In the genomic region with DNA sequence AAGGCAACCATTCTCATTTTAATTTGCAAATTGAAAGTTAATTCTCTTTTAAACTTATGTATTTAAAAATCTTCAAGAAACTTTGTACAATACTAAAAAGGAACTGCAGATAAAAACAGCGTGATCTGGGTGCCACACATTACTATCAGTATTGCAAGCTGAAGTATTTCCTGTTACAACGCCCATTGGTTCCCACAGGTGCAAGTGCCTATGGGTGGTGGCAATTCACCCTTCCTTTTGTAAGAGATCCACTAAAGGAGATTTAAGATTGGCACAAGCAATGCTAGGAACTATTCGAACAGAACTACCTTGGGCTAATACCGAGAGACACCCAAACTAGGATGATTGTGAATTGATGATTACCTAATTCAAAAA, we compare ENCODE assay signal across 10 cellular contexts. TPM values are rescaled to one million over a fixed set of nuclear protein-coding genes. Genes with fewer than 3 reads are reported as not detected.
DNase-seq lines count a peak whose midpoint lies in the region; ATAC-seq and TF ChIP-seq lines count a peak whose summit lies in the region.
"Had no signal": no experiment of that assay in that cellular context is flagged by ENCODE, and none has a peak within 500 bp of the region (broad histone marks: within the 10 kb centered on the region; RNA-seq: fewer than 3 reads in every experiment).

No MANE protein-coding gene starts in this region.

- TF ChIP-seq CTCF in DOHH2 (IDR thresholded peaks at IDR 0.05; ENCODE audit: low read depth, low read length, poor library complexity, severe bottlenecking): no peak

- no peaks in the 10 kb centered on the region for H3K27me3 Mint-ChIP-seq in naive B cell

- H3K27ac Mint-ChIP-seq in naive B cell: peak overlapping the region; percentile 71 to 95 (median 84)

- H3K4me1 Mint-ChIP-seq in naive B cell: peaks cover 34 to 50% (median 39%) of the 10 kb centered on the region in 3 donors

- H3K79me2 ChIP-seq in DOHH2 (ENCODE audit: control insufficient read depth, low read length): peaks cover 54% of the 10 kb centered on the region

- peaks cover 41% of the 10 kb centered on the region for H3F3A ChIP-seq in DOHH2 (ENCODE audit: control insufficient read depth, insufficient read depth)

- no peaks in the 10 kb centered on the region for H3K27me3 ChIP-seq in DOHH2 (ENCODE audit: control insufficient read depth, low read length)
- H3K27me3 ChIP-seq: pancreas had no signal

- H4K20me1 ChIP-seq in DOHH2 (ENCODE audit: control insufficient read depth, insufficient read depth, low read depth, low read length): no peaks in the 10 kb centered on the region

- ATAC-seq in HG03342 (IDR thresholded peaks at IDR 0.05; ENCODE audit: unreplicated experiment) (peak; percentile 45), naive B cell (ENCODE audit: low read depth in 2 of 2) (peak; percentile 73 to 76)

- peak overlapping the region; percentile 79 for H3K4me2 ChIP-seq in DOHH2 (ENCODE audit: low read length)

- H3K4me3 Mint-ChIP-seq in naive B cell: peak overlapping the region; percentile 87 to 95 (median 92)

- H3K9me3 Mint-ChIP-seq in naive B cell: peaks cover 0 to 3% (median 0%) of the 10 kb centered on the region in 7 donors

- peak overlapping the region; percentile 76 for H3K4me3 ChIP-seq in DOHH2 (ENCODE audit: low read length)
- H3K4me3 ChIP-seq: pancreas had no signal

- H3K36me3 Mint-ChIP-seq in naive B cell: peaks cover 2 to 3% of the 10 kb centered on the region in 2 donors

- H3K9me3 ChIP-seq in DOHH2 (ENCODE audit: control insufficient read depth, insufficient read depth, low read length): peaks cover 4% of the 10 kb centered on the region; the same call in 1 of the 2 replicates
- H3K9me3 ChIP-seq: pancreas had no signal

- in situ Hi-C loops in ACHN (cut with HindIII; ENCODE audit: low pct_ligation_motif_present, low pct_unique_long_range_greater_than_20kb, low sequenced_read_pairs): no loop called here

- H3K9me2 ChIP-seq in DOHH2 (replicated peaks; ENCODE audit: control insufficient read depth, low read length): no peaks in the 10 kb centered on the region

- H3K4me1 ChIP-seq in DOHH2 (ENCODE audit: control insufficient read depth, low read length): peaks cover 43% of the 10 kb centered on the region

- H3K36me3 ChIP-seq in DOHH2 (ENCODE audit: control insufficient read depth, low read length): peaks cover 16% of the 10 kb centered on the region
- H3K36me3 ChIP-seq: pancreas had no signal

- peak overlapping the region; percentile 85 for H3K27ac ChIP-seq in DOHH2 (ENCODE audit: low read depth, low read length)

- DNase-seq in activated CD4-positive, alpha-beta T cell treated with anti-CD3 and anti-CD28 coated beads, Interleukin-2, amount 50 U/mL, for 1 hour: peak; percentile 22
- DNase-seq in naive B cell (peak; percentile 27), cerebellar cortex (ENCODE audit: low spot score) (no peak), ACHN (no peak), NCI-H345 treated with DMSO at 0.1 percent for 48 hours (lab: John Stamatoyannopoulos, UW; ENCODE audit: unreplicated experiment) (no peak), NOMO-1 treated with DMSO at 0.1 percent for 48 hours (lab: John Stamatoyannopoulos, UW; ENCODE audit: unreplicated experiment) (no peak)
- DNase-seq: NCI-H510A, pancreas had no signal

RNA-seq across cellular contexts. Expression of a gene that starts 13.2 kb away (rescaled TPM):
- polyA plus RNA-seq in naive B cell (ENCODE audit: low read depth in 6 of 6): 10 to 100 TPM; 34.7 to 94.9 (median 86.3) TPM

RNA-seq across cellular contexts. Expression of a gene that starts 16.8 kb away (rescaled TPM):
- polyA plus RNA-seq in naive B cell (ENCODE audit: low read depth in 6 of 6): 10 to 100 TPM; 17.2 to 26.0 (median 20.1) TPM

Comparison
In these comparisons a context has a peak if more than half of its experiments do, and no peak if none do; other contexts are left out.
1. DNase-seq: peak in activated CD4-positive, alpha-beta T cell treated with anti-CD3 and anti-CD28 coated beads, Interleukin-2, amount 50 U/mL, for 1 hour (single experiment) and naive B cell (single experiment); none in cerebellar cortex (single experiment), ACHN (single experiment), NCI-H345 treated with DMSO at 0.1 percent for 48 hours (single experiment) and NOMO-1 treated with DMSO at 0.1 percent for 48 hours (single experiment).